ENCODE assay signal across 13 cellular contexts in genomic region chr5:80055491-80056170, GRCh38. TPM values are rescaled to one million over a fixed set of nuclear protein-coding genes. Genes with fewer than 3 reads are reported as not detected.
DNase-seq lines count a peak whose midpoint lies in the region; ATAC-seq lines count a peak whose summit lies in the region.
"Had no signal": no experiment of that assay in that cellular context is flagged by ENCODE, and none has a peak within 500 bp of the region (broad histone marks: within the 10 kb centered on the region; RNA-seq: fewer than 3 reads in every experiment).

No MANE protein-coding gene starts in this region.

- H3K27me3 ChIP-seq in endocrine pancreas (ENCODE audit: control insufficient read depth, insufficient read depth, low read length): no peaks in the 10 kb centered on the region
- H3K27me3 ChIP-seq in trophoblast cell (ENCODE audit: insufficient read depth, low read length): no peaks in the 10 kb centered on the region
- H3K27me3 ChIP-seq: gastroesophageal sphincter had no signal

- H2AFZ ChIP-seq in trophoblast cell (ENCODE audit: insufficient read depth, low read length, poor library complexity): no peak overlapping the region

- no peak overlapping the region for H2BK120ac ChIP-seq in trophoblast cell (ENCODE audit: insufficient read depth, low read length, poor library complexity)

- H3K36me3 ChIP-seq in endocrine pancreas (ENCODE audit: control insufficient read depth, insufficient read depth, low read length): no peaks in the 10 kb centered on the region
- H3K36me3 ChIP-seq in trophoblast cell (ENCODE audit: control insufficient read depth in 1 of 2, insufficient read depth in 2 of 2, low read length in 2 of 2): no peaks in the 10 kb centered on the region
- H3K36me3 ChIP-seq: gastroesophageal sphincter had no signal

- no CpG with 5 or more reads among the region's 11 CpGs for WGBS in trophoblast cell (ENCODE audit: extremely low coverage, insufficient coverage, insufficient read length)

- H3K18ac ChIP-seq in trophoblast cell (ENCODE audit: low read length): no peak overlapping the region

- peak; percentile 68 for DNase-seq in NCI-H1105 (lab: John Stamatoyannopoulos, UW)
- peak; percentile 82 for DNase-seq in NCI-H2171 (lab: John Stamatoyannopoulos, UW)
- DNase-seq in trophoblast cell: peak; percentile 3 to 8
- no peak for DNase-seq in NCI-H524 (lab: John Stamatoyannopoulos, UW)
- DNase-seq in T-helper 9 cell: no peak
- DNase-seq: activated CD4-positive, alpha-beta memory T cell treated with anti-CD3 and anti-CD28 coated beads for 36 hours; activated effector memory CD4-positive, alpha-beta T cell treated with Interleukin-2 at 50 U/mL for 16 hours; CD4-positive, alpha-beta T cell; effector memory CD4-positive, alpha-beta T cell; NCI-H524 treated with DMSO at 0.1 percent for 48 hours had no signal

- H3K79me1 ChIP-seq in trophoblast cell (ENCODE audit: low read length): no peaks in the 10 kb centered on the region

- no peak for ATAC-seq in GM21529 (IDR thresholded peaks at IDR 0.05; ENCODE audit: unreplicated experiment)
- ATAC-seq: gastroesophageal sphincter had no signal

- no peak overlapping the region for H2BK12ac ChIP-seq in trophoblast cell (ENCODE audit: low read length)

- no peaks in the 10 kb centered on the region for H3K79me2 ChIP-seq in trophoblast cell (ENCODE audit: control insufficient read depth, insufficient read depth, low read length, poor library complexity)

- H3K14ac ChIP-seq in trophoblast cell (ENCODE audit: low read length): no peak overlapping the region

- H3K9me3 ChIP-seq in endocrine pancreas (ENCODE audit: control insufficient read depth, low read length) (no peaks in the 10 kb centered on the region), trophoblast cell (ENCODE audit: insufficient read depth, low read depth, low read length) (no peaks in the 10 kb centered on the region)
- H3K9me3 ChIP-seq: gastroesophageal sphincter had no signal

- H3K4me1 ChIP-seq in endocrine pancreas (ENCODE audit: control insufficient read depth, insufficient read depth, low read length) (no peaks in the 10 kb centered on the region), trophoblast cell (ENCODE audit: control insufficient read depth in 1 of 2, insufficient read depth in 2 of 2, low read length in 2 of 2) (peaks cover 0 to 7% of the 10 kb centered on the region in 2 experiments)
- H3K4me1 ChIP-seq: gastroesophageal sphincter had no signal

- H3K9ac ChIP-seq in endocrine pancreas (ENCODE audit: control insufficient read depth, insufficient read depth, low read length): peak overlapping the region; percentile 21
- no peak overlapping the region for H3K9ac ChIP-seq in trophoblast cell (ENCODE audit: low read length)

- H2BK5ac ChIP-seq in trophoblast cell (ENCODE audit: low read depth, low read length, poor library complexity): no peak overlapping the region

- no peak overlapping the region for H4K91ac ChIP-seq in trophoblast cell (ENCODE audit: low read depth, low read length)

- H2AK5ac ChIP-seq in trophoblast cell (ENCODE audit: low read length): no peak overlapping the region

- H3K4ac ChIP-seq in trophoblast cell (ENCODE audit: low read depth, low read length): no peak overlapping the region

- H3K4me3 ChIP-seq in endocrine pancreas (ENCODE audit: control insufficient read depth, insufficient read depth, low read length) (no peak overlapping the region), trophoblast cell (ENCODE audit: low read depth, low read length) (no peak overlapping the region)
- H3K4me3 ChIP-seq: gastroesophageal sphincter had no signal

- no peak overlapping the region for H3K4me2 ChIP-seq in trophoblast cell (ENCODE audit: low read length)

- no peak overlapping the region for H4K8ac ChIP-seq in trophoblast cell (ENCODE audit: low read depth, low read length)

- H3K23ac ChIP-seq in trophoblast cell (ENCODE audit: low read length): no peak overlapping the region

- no peak overlapping the region for H3K27ac ChIP-seq in trophoblast cell (ENCODE audit: low read depth, low read length)
- H3K27ac ChIP-seq: gastroesophageal sphincter had no signal

- no peak overlapping the region for H4K12ac ChIP-seq in trophoblast cell (ENCODE audit: low read depth, low read length)

RNA-seq across cellular contexts. Expression of gene THBS4, which starts 20.5 kb away (rescaled TPM):
- 0.75 and 0.99 TPM in 2 replicates for polyA plus RNA-seq in trophoblast cell (2013)

Comparison
In these comparisons a context has a peak if more than half of its experiments do, and no peak if none do; other contexts are left out.
1. DNase-seq: peak in NCI-H1105 (single experiment), NCI-H2171 (single experiment) and trophoblast cell (2 of 2); none in NCI-H524 (0 of 2) and T-helper 9 cell (single experiment).